In the genomic region with DNA sequence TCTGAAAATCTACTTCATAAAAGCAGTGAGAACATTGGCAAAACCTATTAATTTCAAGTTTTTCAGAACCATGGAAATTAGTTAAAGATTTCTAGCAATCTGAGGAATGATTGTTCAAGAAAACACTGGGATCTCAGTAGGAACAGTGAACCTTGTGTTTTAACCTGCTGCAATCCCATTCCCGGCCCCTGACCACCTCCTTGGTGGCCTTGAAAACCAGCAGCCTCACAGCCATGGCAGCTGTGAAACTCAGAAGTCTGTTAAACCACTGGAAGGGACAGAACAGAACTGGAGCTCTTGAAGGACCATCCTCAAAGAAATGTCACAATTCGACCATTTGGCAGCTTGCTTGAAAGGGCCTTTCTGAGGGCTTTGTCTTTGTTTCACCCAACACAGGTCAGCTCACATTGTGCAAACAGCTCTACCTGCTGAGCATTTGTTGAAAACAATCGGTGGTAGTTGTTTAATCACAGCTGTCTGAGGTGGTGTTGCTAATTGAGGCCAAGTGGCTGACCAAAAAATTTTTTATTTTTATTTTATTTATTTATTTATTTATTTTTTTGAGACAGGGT, we compare ENCODE assay signal across 14 cellular contexts.
"Had no signal": no experiment of that assay in that cellular context is flagged by ENCODE, and none has a peak within 500 bp of the region (broad histone marks: within the 10 kb centered on the region; RNA-seq: fewer than 3 reads in every experiment).

No MANE protein-coding gene starts in this region.

- DNase-seq: activated CD4-positive, alpha-beta T cell treated with anti-CD3 and anti-CD28 coated beads, Interleukin-2, amount 50 U/mL, for 48 hours; activated CD8-positive, alpha-beta memory T cell treated with anti-CD3 and anti-CD28 coated beads, Interleukin-2, amount 10 ng/mL, durations not matched to agents 7 days and 5 days; activated effector memory CD4-positive, alpha-beta T cell treated with Interleukin-2 at 50 U/mL for 16 hours; activated T-cell treated with anti-CD3 and anti-CD28 coated beads, Interleukin-2, amount 50 U/mL, for 4 hours; caudate nucleus; colonic mucosa; ovary; stimulated activated CD4-positive, alpha-beta T cell treated with anti-CD3 and anti-CD28 coated beads, Interleukin-12 subunit alpha, Interleukin-12 subunit beta, amount 100 ng/mL, for 4 hours; stimulated activated CD4-positive, alpha-beta T cell treated with anti-CD3 and anti-CD28 coated beads, Interleukin-2, amount 100 ng/mL, for 24 hours; thyroid gland; uterus had no signal

- H3K4me3 ChIP-seq: colonic mucosa, esophagus muscularis mucosa, ovary, thyroid gland, uterus had no signal

- H3K4me3 Mint-ChIP-seq: activated CD8-positive, alpha-beta memory T cell treated with anti-CD3 and anti-CD28 coated beads, Interleukin-2, amount 10 ng/mL, durations not matched to agents 7 days and 5 days; activated naive CD4-positive, alpha-beta T cell treated with anti-CD3 and anti-CD28 coated beads, Interleukin-2, amount 50 U/mL, for 24 hours; activated T-cell treated with anti-CD3 and anti-CD28 coated beads, Interleukin-2, amount 50 U/mL, for 4 hours had no signal

- H3K27ac Mint-ChIP-seq: activated CD8-positive, alpha-beta memory T cell treated with anti-CD3 and anti-CD28 coated beads, Interleukin-2, amount 10 ng/mL, durations not matched to agents 7 days and 5 days; activated naive CD4-positive, alpha-beta T cell treated with anti-CD3 and anti-CD28 coated beads, Interleukin-2, amount 50 U/mL, for 24 hours had no signal

- H3K36me3 Mint-ChIP-seq: activated CD8-positive, alpha-beta memory T cell treated with anti-CD3 and anti-CD28 coated beads, Interleukin-2, amount 10 ng/mL, durations not matched to agents 7 days and 5 days; activated naive CD4-positive, alpha-beta T cell treated with anti-CD3 and anti-CD28 coated beads, Interleukin-2, amount 50 U/mL, for 24 hours had no signal

- H3K27me3 ChIP-seq: colonic mucosa, esophagus muscularis mucosa, ovary, thyroid gland, uterus had no signal

- H3K9me3 ChIP-seq: colonic mucosa, esophagus muscularis mucosa, ovary, thyroid gland, uterus had no signal

- ATAC-seq: activated CD8-positive, alpha-beta memory T cell treated with anti-CD3 and anti-CD28 coated beads, Interleukin-2, amount 10 ng/mL, durations not matched to agents 7 days and 5 days; activated T-cell treated with anti-CD3 and anti-CD28 coated beads, Interleukin-2, amount 50 U/mL, for 4 hours had no signal

- H3K4me1 ChIP-seq: colonic mucosa, esophagus muscularis mucosa, uterus had no signal

- H3K36me3 ChIP-seq: colonic mucosa, esophagus muscularis mucosa, ovary, thyroid gland, uterus had no signal

- H3K9me3 Mint-ChIP-seq: activated naive CD4-positive, alpha-beta T cell treated with anti-CD3 and anti-CD28 coated beads, Interleukin-2, amount 50 U/mL, for 24 hours; activated T-cell treated with anti-CD3 and anti-CD28 coated beads, Interleukin-2, amount 50 U/mL, for 4 hours had no signal

- H3K27ac ChIP-seq: colonic mucosa, esophagus muscularis mucosa, ovary, thyroid gland, uterus, VCaP had no signal

- H3K4me1 Mint-ChIP-seq: activated CD8-positive, alpha-beta memory T cell treated with anti-CD3 and anti-CD28 coated beads, Interleukin-2, amount 10 ng/mL, durations not matched to agents 7 days and 5 days; activated naive CD4-positive, alpha-beta T cell treated with anti-CD3 and anti-CD28 coated beads, Interleukin-2, amount 50 U/mL, for 24 hours had no signal
